Comparison of ENCODE assay signal across 8 cellular contexts in genomic region chr7:25856056-25856780, GRCh38.
DNase-seq lines count a peak whose midpoint lies in the region; ATAC-seq and TF ChIP-seq lines count a peak whose summit lies in the region.

No MANE protein-coding gene starts in this region.

- H3K9me3 ChIP-seq in skeletal muscle satellite cell (replicated peaks; ENCODE audit: low read length): no peaks in the 10 kb centered on the region

- H3K4me2 ChIP-seq in skeletal muscle satellite cell (ENCODE audit: low read length): peak overlapping the region; percentile 92

- ATAC-seq in GM21526 (IDR thresholded peaks at IDR 0.05; ENCODE audit: low FRiP score, unreplicated experiment): peak; percentile 2
- no peak for ATAC-seq in HG02610 (IDR thresholded peaks at IDR 0.05; ENCODE audit: unreplicated experiment)

- TF ChIP-seq CTCF in epithelial cell of proximal tubule (conservative IDR thresholded peaks at IDR 0.05; ENCODE audit: low read depth, low read length): no peak

- H3K4me1 ChIP-seq in skeletal muscle satellite cell (ENCODE audit: control insufficient read depth, insufficient read depth, low read length): peaks cover 21% of the 10 kb centered on the region

- H3K4me3 ChIP-seq in epithelial cell of proximal tubule (ENCODE audit: low read depth, low read length) (peak overlapping the region; percentile 77), skeletal muscle satellite cell (ENCODE audit: low read length) (peak overlapping the region; percentile 75)

- no peaks in the 10 kb centered on the region for H3K36me3 ChIP-seq in skeletal muscle satellite cell (ENCODE audit: insufficient read depth, low read length)

- DNase-seq in NCI-H446 treated with DMSO at 0.1 percent for 48 hours (lab: John Stamatoyannopoulos, UW) (peak; percentile 56), epithelial cell of proximal tubule (ENCODE audit: low read depth) (no peak), NCI-H1930 (lab: John Stamatoyannopoulos, UW) (no peak), nucleus accumbens (lab: John Stamatoyannopoulos, UW) (no peak)
- DNase-seq in stimulated activated naive CD4-positive, alpha-beta T cell treated with Interleukin-2 at 50 U/mL for 16 hours (lab: John Stamatoyannopoulos, UW): no peak

- H3K9ac ChIP-seq in skeletal muscle satellite cell (ENCODE audit: low read depth, low read length): peak overlapping the region; percentile 88

- H3K27me3 ChIP-seq in skeletal muscle satellite cell (ENCODE audit: control insufficient read depth, insufficient read depth, low read length): no peaks in the 10 kb centered on the region
